Comparison of ENCODE assay signal across 19 cellular contexts in genomic region chrX:83593634-83594294, GRCh38.
DNase-seq lines count a peak whose midpoint lies in the region; ATAC-seq and FAIRE-seq lines count a peak whose summit lies in the region.
"Had no signal": no experiment of that assay in that cellular context is flagged by ENCODE, and none has a peak within 500 bp of the region (broad histone marks: within the 10 kb centered on the region; RNA-seq: fewer than 3 reads in every experiment).

No MANE protein-coding gene starts in this region.

- H3K4me1 ChIP-seq in iPS-15b (ENCODE audit: control insufficient read depth, insufficient read depth, low read length): no peaks in the 10 kb centered on the region
- H3K4me1 ChIP-seq: BLaER1, Caco-2 had no signal

- no peak for FAIRE-seq in urothelium cell line (lab: Jason Lieb, UNC)
- FAIRE-seq: H54, HTR-8/SVneo had no signal

- H3K9me3 ChIP-seq in iPS-15b (ENCODE audit: control insufficient read depth, insufficient read depth, low read length): no peaks in the 10 kb centered on the region
- H3K9me3 ChIP-seq: BLaER1, Caco-2 had no signal

- ATAC-seq in HG03196 (IDR thresholded peaks at IDR 0.05; ENCODE audit: unreplicated experiment): no peak

- no peaks in the 10 kb centered on the region for H3K27me3 ChIP-seq in iPS-15b (ENCODE audit: control insufficient read depth, insufficient read depth, low read length)
- H3K27me3 ChIP-seq: BLaER1 had no signal

- peak overlapping the region; percentile 50 for H3K4me3 ChIP-seq in iPS-15b (ENCODE audit: low read depth, low read length)
- H3K4me3 ChIP-seq: BLaER1 had no signal

- H3K9ac ChIP-seq in iPS-15b (ENCODE audit: low read depth, low read length): no peak overlapping the region
- H3K9ac ChIP-seq: BLaER1 had no signal

- H3K36me3 ChIP-seq in iPS-15b (ENCODE audit: control insufficient read depth, insufficient read depth, low read length): no peaks in the 10 kb centered on the region
- H3K36me3 ChIP-seq: BLaER1 had no signal

- DNase-seq in DMS53 (lab: John Stamatoyannopoulos, UW) (peak; percentile 8), DMS53 treated with DMSO at 0.1 percent for 48 hours (lab: John Stamatoyannopoulos, UW; ENCODE audit: unreplicated experiment) (no peak), NCI-H82 (lab: John Stamatoyannopoulos, UW) (peak; percentile 48), urothelium cell line (ENCODE audit: low spot score) (peak; percentile 4), UCSD-AML1 (lab: John Stamatoyannopoulos, UW; ENCODE audit: unreplicated experiment) (no peak), NCI-H526 (lab: John Stamatoyannopoulos, UW) (no peak)
- DNase-seq: 8988T; AML-193; Caco-2; CD8-positive, alpha-beta memory T cell; DND-41; GF-D8; IMR-90; KBM-7 had no signal

Comparison
In these comparisons a context has a peak if more than half of its experiments do, and no peak if none do; other contexts are left out.
1. DNase-seq: peak in DMS53 (single experiment), NCI-H82 (single experiment) and urothelium cell line (single experiment); none in DMS53 treated with DMSO at 0.1 percent for 48 hours (single experiment), UCSD-AML1 (single experiment) and NCI-H526 (0 of 2).